In the genomic region with DNA sequence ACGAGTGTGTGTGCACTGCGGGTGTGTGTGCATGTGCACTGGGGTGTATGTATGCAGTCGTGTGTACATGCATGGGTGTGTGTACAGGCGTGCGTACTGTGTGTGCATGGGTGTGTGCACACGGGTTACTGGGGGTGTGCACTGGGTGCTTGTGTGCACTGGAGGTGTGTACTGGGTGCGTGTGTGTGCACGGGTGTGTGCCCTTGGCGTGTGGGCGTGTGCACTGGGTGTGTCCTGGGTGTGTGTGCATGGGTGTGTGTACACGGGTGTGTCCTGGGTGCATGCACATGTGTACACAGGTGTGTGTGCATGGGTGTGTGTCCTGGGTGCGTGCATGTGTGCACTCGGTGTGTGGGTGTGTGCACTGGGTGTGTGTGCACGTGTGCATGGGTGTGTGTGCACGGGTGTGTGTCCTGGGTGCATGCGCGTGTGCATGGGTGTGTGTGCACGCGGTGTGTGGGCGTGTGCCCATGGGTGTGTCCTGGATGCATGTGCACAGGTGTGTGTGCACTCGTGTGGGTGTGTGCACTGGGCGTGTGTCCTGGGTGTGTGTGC, we compare ENCODE assay signal across 28 cellular contexts.
"Had no signal": no experiment of that assay in that cellular context is flagged by ENCODE, and none has a peak within 500 bp of the region (broad histone marks: within the 10 kb centered on the region; RNA-seq: fewer than 3 reads in every experiment).

No MANE protein-coding gene starts in this region.

- H3K27me3 ChIP-seq: cardiac muscle cell had no signal

- H3K4me3 ChIP-seq: cardiac muscle cell, esophagus muscularis mucosa, left lung, lung, thoracic aorta had no signal

- H3K36me3 Mint-ChIP-seq: activated naive CD8-positive, alpha-beta T cell treated with anti-CD3 and anti-CD28 coated beads, Interleukin-2, amount 10 ng/mL, durations not matched to agents 7 days and 5 days; mesothelial cell of epicardium; natural killer cell had no signal

- H3K27me3 Mint-ChIP-seq: activated CD4-positive, alpha-beta memory T cell treated with anti-CD3 and anti-CD28 coated beads, Interleukin-2, amount 10 ng/mL, durations not matched to agents 7 days and 5 days; activated CD4-positive, alpha-beta T cell treated with anti-CD3 and anti-CD28 coated beads, Interleukin-2, amount 10 ng/mL, durations not matched to agents 24 days and 14 days; activated naive CD8-positive, alpha-beta T cell treated with anti-CD3 and anti-CD28 coated beads, Interleukin-2, amount 10 ng/mL, durations not matched to agents 7 days and 5 days; dendritic cell treated with granulocyte-macrophage colony-stimulating factor and Interleukin-4, amounts not matched to agents 40 ng/mL and 50 ng/mL, for 4 days; T-helper 17 cell had no signal

- H3K27ac Mint-ChIP-seq: activated CD4-positive, alpha-beta memory T cell treated with anti-CD3 and anti-CD28 coated beads, Interleukin-2, amount 10 ng/mL, durations not matched to agents 7 days and 5 days; activated CD4-positive, alpha-beta T cell treated with anti-CD3 and anti-CD28 coated beads, Interleukin-2, amount 10 ng/mL, durations not matched to agents 24 days and 14 days; activated naive CD4-positive, alpha-beta T cell treated with anti-CD3 and anti-CD28 coated beads for 36 hours; activated naive CD8-positive, alpha-beta T cell treated with anti-CD3 and anti-CD28 coated beads, Interleukin-2, amount 10 ng/mL, durations not matched to agents 7 days and 5 days; activated T-cell treated with anti-CD3 and anti-CD28 coated beads, Interleukin-2, amount 50 U/mL, for 72 hours; dendritic cell treated with granulocyte-macrophage colony-stimulating factor and Interleukin-4, amounts not matched to agents 40 ng/mL and 50 ng/mL, for 4 days; mesothelial cell of epicardium; natural killer cell; stimulated activated naive B cell treated with anti-CD40 and anti-IgM and Interleukin-4, amounts not matched to agents 10 μg/mL and 1 μg/mL and 100 μg/mL, for 72 hours; T-helper 17 cell had no signal

- H3K4me3 Mint-ChIP-seq: activated CD4-positive, alpha-beta memory T cell treated with anti-CD3 and anti-CD28 coated beads, Interleukin-2, amount 10 ng/mL, durations not matched to agents 7 days and 5 days; activated CD4-positive, alpha-beta T cell treated with anti-CD3 and anti-CD28 coated beads, Interleukin-2, amount 10 ng/mL, durations not matched to agents 24 days and 14 days; activated naive CD4-positive, alpha-beta T cell treated with anti-CD3 and anti-CD28 coated beads for 36 hours; activated naive CD8-positive, alpha-beta T cell treated with anti-CD3 and anti-CD28 coated beads, Interleukin-2, amount 10 ng/mL, durations not matched to agents 7 days and 5 days; activated T-cell treated with anti-CD3 and anti-CD28 coated beads, Interleukin-2, amount 50 U/mL, for 72 hours; dendritic cell treated with granulocyte-macrophage colony-stimulating factor and Interleukin-4, amounts not matched to agents 40 ng/mL and 50 ng/mL, for 4 days; mesothelial cell of epicardium; natural killer cell; stimulated activated naive B cell treated with anti-CD40 and anti-IgM and Interleukin-4, amounts not matched to agents 10 μg/mL and 1 μg/mL and 100 μg/mL, for 72 hours; T-helper 17 cell had no signal

- H3K4me1 Mint-ChIP-seq: activated CD4-positive, alpha-beta memory T cell treated with anti-CD3 and anti-CD28 coated beads, Interleukin-2, amount 10 ng/mL, durations not matched to agents 7 days and 5 days; activated CD4-positive, alpha-beta T cell treated with anti-CD3 and anti-CD28 coated beads, Interleukin-2, amount 10 ng/mL, durations not matched to agents 24 days and 14 days; activated naive CD8-positive, alpha-beta T cell treated with anti-CD3 and anti-CD28 coated beads, Interleukin-2, amount 10 ng/mL, durations not matched to agents 7 days and 5 days; mesothelial cell of epicardium; natural killer cell; stimulated activated naive B cell treated with anti-CD40 and anti-IgM and Interleukin-4, amounts not matched to agents 10 μg/mL and 1 μg/mL and 100 μg/mL, for 72 hours; T-helper 17 cell had no signal

- DNase-seq: activated CD4-positive, alpha-beta memory T cell treated with anti-CD3 and anti-CD28 coated beads, Interleukin-2, amount 10 ng/mL, durations not matched to agents 7 days and 5 days; activated CD4-positive, alpha-beta T cell treated with anti-CD3 and anti-CD28 coated beads, Interleukin-2, amount 10 ng/mL, durations not matched to agents 24 days and 14 days; activated effector memory CD4-positive, alpha-beta T cell treated with Interleukin-2 at 50 U/mL for 16 hours; activated naive CD4-positive, alpha-beta T cell treated with anti-CD3 and anti-CD28 coated beads for 36 hours; activated naive CD8-positive, alpha-beta T cell treated with anti-CD3 and anti-CD28 coated beads, Interleukin-2, amount 10 ng/mL, durations not matched to agents 7 days and 5 days; activated T-cell treated with anti-CD3 and anti-CD28 coated beads, Interleukin-2, amount 50 U/mL, for 72 hours; amniotic stem cell; effector CD8-positive, alpha-beta T cell; hippocampal formation; kidney glomerular epithelial cell; left lung; natural killer cell; nucleus accumbens; small intestine; stimulated activated CD4-positive, alpha-beta T cell treated with anti-CD3 and anti-CD28 coated beads, Interleukin-2, amount 100 ng/mL, for 24 hours; stimulated activated naive B cell treated with anti-CD40 and anti-IgM and Interleukin-4, amounts not matched to agents 10 μg/mL and 1 μg/mL and 100 μg/mL, for 72 hours; SW 1271; T-helper 17 cell had no signal

- H3K36me3 ChIP-seq: cardiac muscle cell, esophagus muscularis mucosa, left lung, thoracic aorta had no signal

- H3K9me3 ChIP-seq: esophagus muscularis mucosa, left lung, thoracic aorta had no signal

- H3K9me3 Mint-ChIP-seq: activated CD4-positive, alpha-beta T cell treated with anti-CD3 and anti-CD28 coated beads, Interleukin-2, amount 10 ng/mL, durations not matched to agents 24 days and 14 days; activated naive CD4-positive, alpha-beta T cell treated with anti-CD3 and anti-CD28 coated beads for 36 hours; activated naive CD8-positive, alpha-beta T cell treated with anti-CD3 and anti-CD28 coated beads, Interleukin-2, amount 10 ng/mL, durations not matched to agents 7 days and 5 days; mesothelial cell of epicardium; natural killer cell had no signal

- ATAC-seq: activated CD4-positive, CD25-positive, alpha-beta regulatory T cell treated with anti-CD3 and anti-CD28 coated beads, Interleukin-2, amount 50 U/mL, for 24 hours; activated T-cell treated with anti-CD3 and anti-CD28 coated beads, Interleukin-2, amount 50 U/mL, for 72 hours; left lung; sciatic nerve; stimulated activated naive B cell treated with anti-CD40 and anti-IgM and Interleukin-4, amounts not matched to agents 10 μg/mL and 1 μg/mL and 100 μg/mL, for 72 hours; T-helper 17 cell had no signal

- FAIRE-seq: endothelial cell of umbilical vein, frontal cortex, small intestine had no signal

- H3K27ac ChIP-seq: cardiac muscle cell, esophagus muscularis mucosa, left lung, thoracic aorta had no signal

- H3K4me1 ChIP-seq: esophagus muscularis mucosa, left lung had no signal
